In the genomic region with DNA sequence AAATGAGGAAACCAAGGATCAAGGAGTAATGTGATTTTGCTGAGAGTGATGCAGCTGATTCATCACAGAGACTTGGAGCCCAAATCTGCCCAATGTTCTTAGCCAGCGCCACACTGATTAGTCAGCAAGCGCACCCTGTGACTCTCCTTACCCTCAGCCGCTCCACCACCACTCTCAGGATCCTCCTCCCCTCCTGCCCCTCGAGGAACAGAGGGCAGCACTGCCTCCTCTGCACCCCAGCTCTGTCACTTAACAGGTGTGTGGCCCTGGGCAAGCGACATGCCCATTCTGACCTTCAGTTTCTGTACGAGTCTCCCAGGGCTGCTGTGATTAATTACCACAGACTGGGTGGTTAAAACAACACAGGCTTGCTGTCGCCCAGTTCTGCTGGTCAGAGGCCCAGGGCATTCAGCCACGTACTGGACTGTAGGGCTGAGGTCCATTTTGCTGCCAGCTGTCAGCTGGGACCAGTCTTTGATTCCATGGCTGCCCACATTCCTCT, we compare ENCODE assay signal across 21 cellular contexts. TPM values are rescaled to one million over a fixed set of nuclear protein-coding genes. Genes with fewer than 3 reads are reported as not detected.
DNase-seq lines count a peak whose midpoint lies in the region; ATAC-seq, FAIRE-seq and TF ChIP-seq lines count a peak whose summit lies in the region.
"Had no signal": no experiment of that assay in that cellular context is flagged by ENCODE, and none has a peak within 500 bp of the region (broad histone marks: within the 10 kb centered on the region; RNA-seq: fewer than 3 reads in every experiment).

No MANE protein-coding gene starts in this region.

- DNase-seq in Right ventricle myocardium inferior (ENCODE audit: missing footprints) (no peak), Right ventricle myocardium superior (no peak), astrocyte of the spinal cord (ENCODE audit: low read depth, low spot score) (peak; percentile 77), hepatic stellate cell (ENCODE audit: low spot score) (peak; percentile 29), GM10248 (ENCODE audit: extremely low spot score) (no peak), pancreas (no peak), stomach (no peak)
- DNase-seq in activated CD4-positive, alpha-beta memory T cell treated with anti-CD3 and anti-CD28 coated beads, Interleukin-2, amount 10 ng/mL, durations not matched to agents 7 days and 5 days, result no peak
- DNase-seq: activated CD4-positive, alpha-beta T cell treated with anti-CD3 and anti-CD28 coated beads, Interleukin-2, amount 50 U/mL, for 48 hours; endodermal cell; H7; Karpas-422; left ventricle myocardium superior; NCI-H187 treated with DMSO at 0.1 percent for 48 hours; NCI-H69; right lobe of liver; stimulated activated naive B cell treated with anti-CD40 and anti-IgM and Interleukin-4, amounts not matched to agents 10 μg/mL and 1 μg/mL and 100 μg/mL, for 72 hours had no signal

- POLR2A ChIA-PET in GM10248 (lab: Yijun Ruan, JAX), result no interaction called here
- POLR2A ChIA-PET in activated CD4-positive, alpha-beta memory T cell treated with anti-CD3 and anti-CD28 coated beads, Interleukin-2, amount 10 ng/mL, durations not matched to agents 7 days and 5 days (lab: Charles Lee), result no interaction called here

- H3K9me3 ChIP-seq in pancreas (no peaks in the 10 kb centered on the region), stomach (peaks cover 0 to 11% (median 8%) of the 10 kb centered on the region in 4 donors)
- H3K9me3 ChIP-seq: right lobe of liver had no signal

- peaks cover 2% of the 10 kb centered on the region for H3K9me3 Mint-ChIP-seq in activated CD4-positive, alpha-beta memory T cell treated with anti-CD3 and anti-CD28 coated beads, Interleukin-2, amount 10 ng/mL, durations not matched to agents 7 days and 5 days

- WGBS in pancreas, 2 donors, result 37 to 43% methylated on average over 8 of the region's 8 CpGs
- 54 to 63% (median 57%) methylated on average over 7 to 8 of the region's 8 CpGs for WGBS in stomach, 5 donors

- H3K4me3 ChIP-seq in astrocyte of the spinal cord (ENCODE audit: low read depth, low read length) (no peak overlapping the region), pancreas (no peak overlapping the region), stomach (no peak overlapping the region)
- H3K4me3 ChIP-seq: right lobe of liver had no signal

- peaks cover 36% of the 10 kb centered on the region for H3K27me3 Mint-ChIP-seq in activated CD4-positive, alpha-beta memory T cell treated with anti-CD3 and anti-CD28 coated beads, Interleukin-2, amount 10 ng/mL, durations not matched to agents 7 days and 5 days

- H3K4me1 ChIP-seq in pancreas (no peaks in the 10 kb centered on the region), stomach (no peaks in the 10 kb centered on the region)
- H3K4me1 ChIP-seq: right lobe of liver had no signal

- TF ChIP-seq CTCF in astrocyte of the spinal cord (IDR thresholded peaks at IDR 0.05; ENCODE audit: low read depth, low read length) (no peak), GM10248 (IDR thresholded peaks at IDR 0.05; ENCODE audit: control extremely low read depth, extremely low read depth, low read depth, missing control alignments) (no peak), pancreas (IDR thresholded peaks at IDR 0.05) (no peak), stomach (IDR thresholded peaks at IDR 0.05) (no peak)

- intact Hi-C loops in Right ventricle myocardium inferior (cut with DNase I), result no loop called here
- intact Hi-C loops in Right ventricle myocardium superior (cut with DNase I), result no loop called here
- intact Hi-C loops in pancreas (cut with DNase I), result no loop called here
- intact Hi-C loops in stomach (cut with DNase I; ENCODE audit: low total_unique reads), result no loop called here

- H3K36me3 ChIP-seq in pancreas, result no peaks in the 10 kb centered on the region
- no peaks in the 10 kb centered on the region for H3K36me3 ChIP-seq in stomach
- H3K36me3 ChIP-seq: right lobe of liver had no signal

- H3K27me3 ChIP-seq in pancreas, result no peaks in the 10 kb centered on the region
- H3K27me3 ChIP-seq in stomach, result peaks cover 0 to 17% (median 0%) of the 10 kb centered on the region in 3 donors
- H3K27me3 ChIP-seq: right lobe of liver had no signal

- H3K36me3 Mint-ChIP-seq in activated CD4-positive, alpha-beta memory T cell treated with anti-CD3 and anti-CD28 coated beads, Interleukin-2, amount 10 ng/mL, durations not matched to agents 7 days and 5 days (ENCODE audit: low read depth), result no peaks in the 10 kb centered on the region
- H3K36me3 Mint-ChIP-seq: brain; stimulated activated naive B cell treated with anti-CD40 and anti-IgM and Interleukin-4, amounts not matched to agents 10 μg/mL and 1 μg/mL and 100 μg/mL, for 72 hours had no signal

- no peak for FAIRE-seq in pancreas (lab: Jason Lieb, UNC)
- FAIRE-seq: D721Med had no signal

- no peak for TF ChIP-seq EP300 in stomach (IDR thresholded peaks at IDR 0.05)

- CTCF ChIA-PET in GM10248 (lab: Yijun Ruan, JAX), result no interaction called here
- CTCF ChIA-PET in activated CD4-positive, alpha-beta memory T cell treated with anti-CD3 and anti-CD28 coated beads, Interleukin-2, amount 10 ng/mL, durations not matched to agents 7 days and 5 days (lab: Charles Lee), result no interaction called here

- no peak overlapping the region for H3K27ac Mint-ChIP-seq in activated CD4-positive, alpha-beta memory T cell treated with anti-CD3 and anti-CD28 coated beads, Interleukin-2, amount 10 ng/mL, durations not matched to agents 7 days and 5 days
- H3K27ac Mint-ChIP-seq: brain; endodermal cell; nephron; stimulated activated naive B cell treated with anti-CD40 and anti-IgM and Interleukin-4, amounts not matched to agents 10 μg/mL and 1 μg/mL and 100 μg/mL, for 72 hours had no signal

- H3K4me1 Mint-ChIP-seq in activated CD4-positive, alpha-beta memory T cell treated with anti-CD3 and anti-CD28 coated beads, Interleukin-2, amount 10 ng/mL, durations not matched to agents 7 days and 5 days, result no peaks in the 10 kb centered on the region
- H3K4me1 Mint-ChIP-seq: brain; nephron; stimulated activated naive B cell treated with anti-CD40 and anti-IgM and Interleukin-4, amounts not matched to agents 10 μg/mL and 1 μg/mL and 100 μg/mL, for 72 hours had no signal

- ATAC-seq in Right ventricle myocardium inferior (peak; percentile 28), Right ventricle myocardium superior (ENCODE audit: poor library complexity) (no peak), pancreas (no peak)
- ATAC-seq: left ventricle myocardium superior; Panc1; right lobe of liver; stimulated activated naive B cell treated with anti-CD40 and anti-IgM and Interleukin-4, amounts not matched to agents 10 μg/mL and 1 μg/mL and 100 μg/mL, for 72 hours had no signal

- no peak for TF ChIP-seq POLR2A in stomach (IDR thresholded peaks at IDR 0.05)

- no peak overlapping the region for H3K4me3 Mint-ChIP-seq in activated CD4-positive, alpha-beta memory T cell treated with anti-CD3 and anti-CD28 coated beads, Interleukin-2, amount 10 ng/mL, durations not matched to agents 7 days and 5 days
- H3K4me3 Mint-ChIP-seq: brain; endodermal cell; nephron; stimulated activated naive B cell treated with anti-CD40 and anti-IgM and Interleukin-4, amounts not matched to agents 10 μg/mL and 1 μg/mL and 100 μg/mL, for 72 hours had no signal

- in situ Hi-C loops in astrocyte of the spinal cord (cut with HindIII; ENCODE audit: low sequenced_read_pairs), result no loop called here

- H3K27ac ChIP-seq in pancreas (no peak overlapping the region), stomach (no peak overlapping the region)
- H3K27ac ChIP-seq: right lobe of liver had no signal

RNA-seq across cellular contexts. Expression of gene HRH1, which starts 36.1 kb away (rescaled TPM):
- 1.8 TPM for total RNA-seq in Right ventricle myocardium inferior
- total RNA-seq in Right ventricle myocardium superior, result 1.3 TPM
- 1 to 10 TPM in 1 of 6 donors, under 1 TPM in 5; 0.16 to 1.3 (median 0.25) TPM for total RNA-seq in pancreas
- under 1 TPM; 0.19 to 0.28 TPM for polyA plus RNA-seq in pancreas
- total RNA-seq in stomach, result 1 to 10 TPM in 2 of 5 donors, under 1 TPM in 2, not detected in 1; under 0.01 to 5.0 (median 1.5) TPM
- under 1 TPM; 0.31 to 0.80 (median 0.37) TPM for polyA plus RNA-seq in stomach
- 1 to 10 TPM in 1 of 2 experiments, under 1 TPM in 1; 0.95 to 1.0 TPM for total RNA-seq in activated CD4-positive, alpha-beta memory T cell treated with anti-CD3 and anti-CD28 coated beads, Interleukin-2, amount 10 ng/mL, durations not matched to agents 7 days and 5 days
- total RNA-seq: H7 had no signal

Comparison
In these comparisons a context has a peak if more than half of its experiments do, and no peak if none do; other contexts are left out.
1. DNase-seq: peak in astrocyte of the spinal cord (single experiment) and hepatic stellate cell (single experiment); none in Right ventricle myocardium inferior (single experiment), Right ventricle myocardium superior (single experiment), GM10248 (single experiment), pancreas (0 of 6), stomach (single experiment) and activated CD4-positive, alpha-beta memory T cell treated with anti-CD3 and anti-CD28 coated beads, Interleukin-2, amount 10 ng/mL, durations not matched to agents 7 days and 5 days (single experiment).